In genomic region chr13:59360916-59361315, GRCh38 we compare ENCODE assay signal across 36 cellular contexts.
DNase-seq lines count a peak whose midpoint lies in the region; ATAC-seq, FAIRE-seq and TF ChIP-seq lines count a peak whose summit lies in the region.
"Had no signal": no experiment of that assay in that cellular context is flagged by ENCODE, and none has a peak within 500 bp of the region (broad histone marks: within the 10 kb centered on the region; RNA-seq: fewer than 3 reads in every experiment).

No MANE protein-coding gene starts in this region.

- no peaks in the 10 kb centered on the region for H3K27me3 Mint-ChIP-seq in nephron (ENCODE audit: low read depth)
- H3K27me3 Mint-ChIP-seq in glutamatergic neuron (ENCODE audit: unreplicated experiment): no peaks in the 10 kb centered on the region
- H3K27me3 Mint-ChIP-seq: B cell; CD4-positive, alpha-beta T cell; CD4-positive, CD25-positive, alpha-beta regulatory T cell had no signal

- no peaks in the 10 kb centered on the region for H3K9me3 ChIP-seq in osteoblast (ENCODE audit: low read depth, low read length)
- H3K9me3 ChIP-seq in body of pancreas: no peaks in the 10 kb centered on the region
- H3K9me3 ChIP-seq: A549, BE2C, Caco-2 had no signal

- no peak overlapping the region for H3K4me3 ChIP-seq in osteoblast (ENCODE audit: insufficient read depth, low read length)
- H3K4me3 ChIP-seq in body of pancreas: no peak overlapping the region
- H3K4me3 ChIP-seq: A549; BLaER1; BLaER1 treated with 17β-estradiol and CSF1 and Interleukin-3, amounts not matched to agents 10 nM and 100 nM had no signal

- FAIRE-seq in TTC549 (lab: Jason Lieb, UNC): peak; percentile 46
- FAIRE-seq: A204.1, A549, D721Med had no signal

- H4K20me1 ChIP-seq in osteoblast (ENCODE audit: insufficient read depth, low read length): no peaks in the 10 kb centered on the region
- H4K20me1 ChIP-seq: BLaER1; BLaER1 treated with 17β-estradiol and CSF1 and Interleukin-3, amounts not matched to agents 10 nM and 100 nM had no signal

- H3K27me3 ChIP-seq in osteoblast (ENCODE audit: insufficient read depth, low read length): no peaks in the 10 kb centered on the region
- no peaks in the 10 kb centered on the region for H3K27me3 ChIP-seq in body of pancreas
- H3K27me3 ChIP-seq: BE2C; BLaER1; BLaER1 treated with 17β-estradiol and CSF1 and Interleukin-3, amounts not matched to agents 10 nM and 100 nM had no signal

- ATAC-seq in GM19463 (IDR thresholded peaks at IDR 0.05; ENCODE audit: unreplicated experiment) (no peak), body of pancreas (no peak)
- ATAC-seq: A549; CD8-positive, alpha-beta T cell had no signal

- H3K36me3 Mint-ChIP-seq in nephron (ENCODE audit: low read depth): no peaks in the 10 kb centered on the region
- H3K36me3 Mint-ChIP-seq in glutamatergic neuron (ENCODE audit: unreplicated experiment): no peaks in the 10 kb centered on the region
- H3K36me3 Mint-ChIP-seq: CD14-positive monocyte; CD4-positive, alpha-beta memory T cell; CD4-positive, CD25-positive, alpha-beta regulatory T cell; CD8-positive, alpha-beta memory T cell; CD8-positive, alpha-beta T cell had no signal

- H3K4me3 Mint-ChIP-seq in nephron (no peak overlapping the region), glutamatergic neuron (ENCODE audit: unreplicated experiment) (no peak overlapping the region)
- H3K4me3 Mint-ChIP-seq: B cell; CD14-positive monocyte; CD4-positive, alpha-beta memory T cell; CD4-positive, alpha-beta T cell; CD4-positive, CD25-positive, alpha-beta regulatory T cell; CD8-positive, alpha-beta memory T cell; CD8-positive, alpha-beta T cell had no signal

- peak overlapping the region; percentile 45 to 86 (median 45) for H3K27ac Mint-ChIP-seq in nephron
- H3K27ac Mint-ChIP-seq in glutamatergic neuron (ENCODE audit: unreplicated experiment): no peak overlapping the region
- H3K27ac Mint-ChIP-seq: B cell; CD14-positive monocyte; CD4-positive, alpha-beta memory T cell; CD4-positive, alpha-beta T cell; CD8-positive, alpha-beta memory T cell; CD8-positive, alpha-beta T cell had no signal

- H3K36me3 ChIP-seq in osteoblast (ENCODE audit: insufficient read depth, low read length) (no peaks in the 10 kb centered on the region), body of pancreas (replicated peaks in 1 of 2; ENCODE audit: insufficient read depth in 1 of 2, low read depth in 2 of 2) (no peaks in the 10 kb centered on the region)
- H3K36me3 ChIP-seq: BE2C; BLaER1; BLaER1 treated with 17β-estradiol and CSF1 and Interleukin-3, amounts not matched to agents 10 nM and 100 nM had no signal

- TF ChIP-seq CTCF in nephron (IDR thresholded peaks at IDR 0.05; ENCODE audit: unreplicated experiment in 3 of 3): no peak
- TF ChIP-seq CTCF in osteoblast (IDR thresholded peaks at IDR 0.05; ENCODE audit: extremely low read depth, low read depth, low read length): no peak
- no peak for TF ChIP-seq CTCF in glutamatergic neuron (IDR thresholded peaks at IDR 0.05; ENCODE audit: partially characterized antibody, unreplicated experiment)
- no peak for TF ChIP-seq CTCF in body of pancreas (IDR thresholded peaks at IDR 0.05)

- no peak overlapping the region for H3K4me2 ChIP-seq in osteoblast (ENCODE audit: insufficient read depth, low read length)
- H3K4me2 ChIP-seq: A549 had no signal

- H3K79me2 ChIP-seq in osteoblast (ENCODE audit: insufficient read depth, low read length): no peaks in the 10 kb centered on the region

- peak; percentile 72 for DNase-seq in amniotic epithelial cell (ENCODE audit: low read depth)
- DNase-seq in osteoblast (ENCODE audit: insufficient read length, low spot score, missing footprints): peak; percentile 50
- no peak for DNase-seq in glutamatergic neuron
- no peak for DNase-seq in body of pancreas
- DNase-seq in EL: no peak
- DNase-seq: 8988T; ACHN; AML-193; BE2C; C1 segment of cervical spinal cord; Caco-2; Calu3; CD4-positive, alpha-beta memory T cell; CD4-positive, alpha-beta T cell; CD4-positive, CD25-positive, alpha-beta regulatory T cell; CD8-positive, alpha-beta memory T cell; CD8-positive, alpha-beta T cell; COR-L47; DMS 273 treated with DMSO at 0.1 percent for 48 hours; DMS153; DMS53; DMS79; DMS79 treated with DMSO at 0.1 percent for 48 hours; DND-41 had no signal

- H3K4me1 ChIP-seq in osteoblast (ENCODE audit: insufficient read depth, low read length) (no peaks in the 10 kb centered on the region), body of pancreas (peaks cover 38% of the 10 kb centered on the region)
- H3K4me1 ChIP-seq: A549 had no signal

- H3K27ac ChIP-seq in osteoblast (ENCODE audit: low read depth, low read length): no peak overlapping the region
- no peak overlapping the region for H3K27ac ChIP-seq in body of pancreas
- H3K27ac ChIP-seq: 22Rv1, A549, BLaER1, C4-2B had no signal

- H3K9me3 Mint-ChIP-seq in nephron (no peaks in the 10 kb centered on the region), glutamatergic neuron (ENCODE audit: unreplicated experiment) (no peaks in the 10 kb centered on the region)
- H3K9me3 Mint-ChIP-seq: CD4-positive, alpha-beta memory T cell; CD4-positive, alpha-beta T cell; CD4-positive, CD25-positive, alpha-beta regulatory T cell; CD8-positive, alpha-beta memory T cell; CD8-positive, alpha-beta T cell had no signal

- peaks cover 52% of the 10 kb centered on the region for H3K4me1 Mint-ChIP-seq in nephron
- H3K4me1 Mint-ChIP-seq in glutamatergic neuron (ENCODE audit: low read depth, unreplicated experiment): peaks cover 7% of the 10 kb centered on the region
- H3K4me1 Mint-ChIP-seq: B cell had no signal

- TF ChIP-seq POLR2A in body of pancreas (IDR thresholded peaks at IDR 0.05): no peak

- intact Hi-C loops in body of pancreas (cut with DNase I): no loop called here

- H2AFZ ChIP-seq in osteoblast (ENCODE audit: low read length): no peak overlapping the region

Comparison
In these comparisons a context has a peak if more than half of its experiments do, and no peak if none do; other contexts are left out.
1. DNase-seq: peak in amniotic epithelial cell (single experiment) and osteoblast (single experiment); none in glutamatergic neuron (single experiment), body of pancreas (0 of 4) and EL (single experiment).